ENCODE assay signal across 8 cellular contexts in the genomic region with DNA sequence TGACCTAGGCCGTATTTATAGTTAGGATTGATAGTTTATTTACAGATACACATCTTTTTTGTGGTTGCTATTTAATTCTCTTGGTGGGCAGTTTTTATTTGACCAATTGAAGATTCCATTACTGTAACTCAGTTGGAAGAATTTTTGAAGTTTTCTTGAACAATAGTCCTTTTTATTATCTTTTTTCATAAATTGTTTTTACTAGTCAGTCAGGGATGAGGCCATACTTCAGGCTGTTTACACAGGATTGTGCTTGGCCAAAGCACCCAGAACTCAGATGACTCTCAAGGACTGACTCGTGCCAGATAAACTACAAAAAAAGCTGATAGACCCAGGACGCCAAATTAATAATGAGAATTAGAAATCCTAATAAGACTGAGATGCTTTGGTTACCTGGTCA. TPM values are rescaled to one million over a fixed set of nuclear protein-coding genes. Genes with fewer than 3 reads are reported as not detected.
DNase-seq lines count a peak whose midpoint lies in the region; ATAC-seq and TF ChIP-seq lines count a peak whose summit lies in the region.

No MANE protein-coding gene starts in this region.

- peak overlapping the region; percentile 73 for H3K9ac ChIP-seq in PC-3 (ENCODE audit: low read length)

- H3K4me2 ChIP-seq in PC-3 (ENCODE audit: low read length), result peak overlapping the region; percentile 85

- no peak for TF ChIP-seq CTCF in C4-2B (conservative IDR thresholded peaks at IDR 0.05)
- TF ChIP-seq CTCF in PC-3 (conservative IDR thresholded peaks at IDR 0.05; ENCODE audit: low read depth, low read length), result no peak
- no peak for TF ChIP-seq CTCF in epithelial cell of proximal tubule (conservative IDR thresholded peaks at IDR 0.05; ENCODE audit: low read depth, low read length)
- no peak for TF ChIP-seq CTCF in osteocyte (IDR thresholded peaks at IDR 0.05)

- peaks cover 17% of the 10 kb centered on the region for H3K4me1 Mint-ChIP-seq in osteocyte (ENCODE audit: unreplicated experiment)

- H3K4me3 Mint-ChIP-seq in osteocyte (ENCODE audit: unreplicated experiment), result no peak overlapping the region

- BruUV-seq in PC-3 (replicated peaks; lab: Mats Ljungman, UMichigan), result no TSS peak

- H3K36me3 ChIP-seq in PC-3 (ENCODE audit: low read depth, low read length), result no peaks in the 10 kb centered on the region

- H4K20me1 ChIP-seq in PC-3 (ENCODE audit: low read length), result no peaks in the 10 kb centered on the region

- no peaks in the 10 kb centered on the region for H3K9me3 ChIP-seq in PC-3 (ENCODE audit: low read length)

- POLR2A ChIA-PET in PC-3 (lab: Charles Lee; ENCODE audit: unreplicated experiment), result no interaction called here

- H3K27me3 Mint-ChIP-seq in osteocyte (ENCODE audit: unreplicated experiment), result no peaks in the 10 kb centered on the region

- H3K36me3 Mint-ChIP-seq in osteocyte (ENCODE audit: unreplicated experiment), result peaks cover 16% of the 10 kb centered on the region

- H3K27ac Mint-ChIP-seq in osteocyte (ENCODE audit: unreplicated experiment), result peak overlapping the region; percentile 15

- intact Hi-C loops in PC-3 (cut with micrococcal nuclease), result no loop called here

- H3K27me3 ChIP-seq in PC-3 (ENCODE audit: low read length), result no peaks in the 10 kb centered on the region

- ATAC-seq in PC-3, result peak; percentile 81
- no peak for ATAC-seq in HG03469 (IDR thresholded peaks at IDR 0.05; ENCODE audit: unreplicated experiment)

- H3K9me2 ChIP-seq in PC-3 (replicated peaks; ENCODE audit: low read length), result no peaks in the 10 kb centered on the region

- H3K9me3 Mint-ChIP-seq in osteocyte (ENCODE audit: unreplicated experiment), result no peaks in the 10 kb centered on the region

- H2AFZ ChIP-seq in PC-3 (ENCODE audit: low read length), result no peak overlapping the region

- H3K4me3 ChIP-seq in PC-3 (ENCODE audit: low read length) (peak overlapping the region; percentile 63), epithelial cell of proximal tubule (ENCODE audit: low read depth, low read length) (peak overlapping the region; percentile 7)

- peaks cover 33% of the 10 kb centered on the region for H3K4me1 ChIP-seq in PC-3 (ENCODE audit: insufficient read depth, low read length)

- no peaks in the 10 kb centered on the region for H3K79me2 ChIP-seq in PC-3 (ENCODE audit: low read length)

- CTCF ChIA-PET in PC-3 (lab: Charles Lee), result no interaction called here

- DNase-seq in PC-3, result peak; percentile 76
- no peak for DNase-seq in epithelial cell of proximal tubule (ENCODE audit: low read depth)
- no peak for DNase-seq in osteocyte (ENCODE audit: extremely low spot score, unreplicated experiment)
- DNase-seq in NCI-H1694 treated with DMSO at 0.1 percent for 48 hours (lab: John Stamatoyannopoulos, UW), result no peak
- no peak for DNase-seq in superior temporal gyrus (ENCODE audit: extremely low spot score)
- DNase-seq in hippocampal formation (lab: John Stamatoyannopoulos, UW), result no peak

- H3K27ac ChIP-seq in C4-2B (peak overlapping the region; percentile 72; the same call in 1 of the 2 replicates), PC-3 (ENCODE audit: low read length) (peak overlapping the region; percentile 94)

- H3F3A ChIP-seq in PC-3 (ENCODE audit: low read length, unreplicated experiment), result peaks cover 5% of the 10 kb centered on the region

RNA-seq across cellular contexts. Expression of a gene that starts 7.0 kb away (rescaled TPM):
- total RNA-seq in PC-3 (2014; rRNA removed) (5.2 and 5.4 TPM in 2 replicates), epithelial cell of proximal tubule (5.1 and 14.0 TPM in 2 replicates), osteocyte (15.4 and 16.0 TPM in 2 replicates)
